ENCODE assay signal across 27 cellular contexts in the genomic region with DNA sequence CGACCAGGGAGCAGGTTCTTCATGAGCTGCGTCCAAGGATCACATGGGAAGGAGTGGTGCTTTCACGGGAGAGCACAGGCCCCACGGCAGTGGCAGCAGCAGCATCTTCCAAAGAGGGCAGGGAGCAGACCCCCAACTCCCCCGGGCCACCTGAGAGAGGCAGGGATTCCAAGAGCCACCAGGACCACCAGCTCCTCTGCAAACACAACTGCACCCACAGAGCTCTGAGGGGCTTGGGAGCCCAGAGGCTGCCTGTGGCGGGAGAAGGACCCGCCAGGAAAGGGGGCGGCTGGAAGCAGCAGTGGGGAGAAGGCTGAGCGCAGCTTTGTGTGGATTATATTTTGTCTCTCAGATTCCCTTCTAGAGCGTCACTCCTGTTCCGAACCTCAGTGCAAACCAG.
DNase-seq lines count a peak whose midpoint lies in the region; ATAC-seq and TF ChIP-seq lines count a peak whose summit lies in the region.
"Had no signal": no experiment of that assay in that cellular context is flagged by ENCODE, and none has a peak within 500 bp of the region (broad histone marks: within the 10 kb centered on the region; RNA-seq: fewer than 3 reads in every experiment).

No MANE protein-coding gene starts in this region.

- no peak overlapping the region for H3K4me3 ChIP-seq in lower lobe of right lung
- H3K4me3 ChIP-seq in spleen: no peak overlapping the region
- no peak overlapping the region for H3K4me3 ChIP-seq in CD4-positive, alpha-beta memory T cell (ENCODE audit: low read length in 2 of 2)
- H3K4me3 ChIP-seq: GM23338, HAP-1, MG63, PC-9, SJCRH30 had no signal

- H3K4me1 ChIP-seq in lower lobe of right lung (no peaks in the 10 kb centered on the region), spleen (peaks cover 0 to 9% (median 0%) of the 10 kb centered on the region in 6 donors)
- H3K4me1 ChIP-seq in CD4-positive, alpha-beta memory T cell (ENCODE audit: insufficient read depth, low read length): no peaks in the 10 kb centered on the region
- H3K4me1 ChIP-seq: HAP-1 had no signal

- intact Hi-C loops in lower lobe of right lung (cut with DNase I) (no loop called here), spleen (cut with DNase I; ENCODE audit: low total_unique reads) (no loop called here)
- intact Hi-C loops in CD4-positive, alpha-beta memory T cell (cut with micrococcal nuclease): no loop called here

- peaks cover 22 to 27% of the 10 kb centered on the region in 2 donors for H3K27me3 Mint-ChIP-seq in CD4-positive, alpha-beta memory T cell

- no peak overlapping the region for H3K4me3 Mint-ChIP-seq in CD4-positive, alpha-beta memory T cell
- H3K4me3 Mint-ChIP-seq: B cell, CD14-positive monocyte, GM23338, HFFc6 had no signal

- no peak overlapping the region for H3K27ac Mint-ChIP-seq in CD4-positive, alpha-beta memory T cell
- H3K27ac Mint-ChIP-seq: B cell, CD14-positive monocyte, GM23338, HFFc6 had no signal

- no peak for TF ChIP-seq CTCF in lower lobe of right lung (IDR thresholded peaks at IDR 0.05)
- TF ChIP-seq CTCF in spleen (IDR thresholded peaks at IDR 0.05 in 8 of 11, conservative IDR thresholded peaks at IDR 0.05 in 3 of 11): no peak

- no peaks in the 10 kb centered on the region for H3K36me3 Mint-ChIP-seq in CD4-positive, alpha-beta memory T cell
- H3K36me3 Mint-ChIP-seq: CD14-positive monocyte had no signal

- H3K27me3 ChIP-seq in lower lobe of right lung (ENCODE audit: low read depth): peaks cover 38% of the 10 kb centered on the region
- H3K27me3 ChIP-seq in spleen (replicated peaks in 1 of 7): peaks cover 0 to 58% (median 0%) of the 10 kb centered on the region in 7 donors
- H3K27me3 ChIP-seq in CD4-positive, alpha-beta memory T cell (ENCODE audit: insufficient read depth, low read length): no peaks in the 10 kb centered on the region

- H3K9me3 Mint-ChIP-seq in CD4-positive, alpha-beta memory T cell: peaks cover 0 to 2% (median 0%) of the 10 kb centered on the region in 8 donors
- H3K9me3 Mint-ChIP-seq: GM23338 had no signal

- TF ChIP-seq POLR2A in spleen (IDR thresholded peaks at IDR 0.05) (no peak), erythroblast (IDR thresholded peaks at IDR 0.05; ENCODE audit: low read length) (no peak)

- POLR2A ChIA-PET in CD4-positive, alpha-beta memory T cell (lab: Charles Lee; ENCODE audit: partially characterized antibody): no interaction called here

- ATAC-seq in lower lobe of right lung (no peak), GM18868 (IDR thresholded peaks at IDR 0.05; ENCODE audit: unreplicated experiment) (no peak)
- ATAC-seq: GM23338, Right ventricle myocardium inferior had no signal

- CTCF ChIA-PET in CD4-positive, alpha-beta memory T cell (lab: Charles Lee; ENCODE audit: partially characterized antibody): no interaction called here

- H3K9me3 ChIP-seq in lower lobe of right lung: no peaks in the 10 kb centered on the region
- H3K9me3 ChIP-seq in spleen: no peaks in the 10 kb centered on the region
- H3K9me3 ChIP-seq in CD4-positive, alpha-beta memory T cell (ENCODE audit: control insufficient read depth in 1 of 2, low read length in 2 of 2): no peaks in the 10 kb centered on the region
- H3K9me3 ChIP-seq: HAP-1, MG63, SJCRH30 had no signal

- no peak overlapping the region for H3K27ac ChIP-seq in lower lobe of right lung
- no peak overlapping the region for H3K27ac ChIP-seq in spleen
- no peak overlapping the region for H3K27ac ChIP-seq in CD4-positive, alpha-beta memory T cell (ENCODE audit: low read depth, low read length)
- H3K27ac ChIP-seq: 22Rv1, PC-9, SJCRH30 had no signal

- 78 to 93% (median 85%) methylated on average over 10 to 11 of the region's 11 CpGs for WGBS in spleen, 5 donors

- H3K4me1 Mint-ChIP-seq in CD4-positive, alpha-beta memory T cell: no peaks in the 10 kb centered on the region
- H3K4me1 Mint-ChIP-seq: CD14-positive monocyte, GM23338 had no signal

- peak; percentile 28 for DNase-seq in activated CD8-positive, alpha-beta memory T cell treated with anti-CD3 and anti-CD28 coated beads, Interleukin-2, amount 50 U/mL, for 48 hours
- DNase-seq in activated CD8-positive, alpha-beta memory T cell treated with anti-CD3 and anti-CD28 coated beads, Interleukin-2, amount 50 U/mL, for 4 hours: no peak
- DNase-seq in lower lobe of right lung (peak; percentile 18), spleen (peak; percentile 41), erythroblast (lab: John Stamatoyannopoulos, UW) (no peak)
- no peak for DNase-seq in CD4-positive, alpha-beta memory T cell
- DNase-seq: Calu3; DMS79 treated with DMSO at 0.1 percent for 48 hours; GF-D8; HFFc6; IMR-90; KG1; MG63; NCI-H2029; NCI-H446 treated with DMSO at 0.1 percent for 48 hours; NCI-H526; NCI-H82; NK-92 treated with Interleukin-12 subunit alpha and Interleukin-12 subunit beta, amount 100 ng/mL, for 24 hours; PC-9; SJCRH30 had no signal

- H3K36me3 ChIP-seq in lower lobe of right lung (no peaks in the 10 kb centered on the region), spleen (no peaks in the 10 kb centered on the region)
- no peaks in the 10 kb centered on the region for H3K36me3 ChIP-seq in CD4-positive, alpha-beta memory T cell (ENCODE audit: insufficient read depth, low read length)
- H3K36me3 ChIP-seq: HAP-1, MG63, SJCRH30 had no signal

Comparison
In these comparisons a context has a peak if more than half of its experiments do, and no peak if none do; other contexts are left out.
1. DNase-seq: peak in activated CD8-positive, alpha-beta memory T cell treated with anti-CD3 and anti-CD28 coated beads, Interleukin-2, amount 50 U/mL, for 48 hours (single experiment), lower lobe of right lung (single experiment) and spleen (single experiment); none in activated CD8-positive, alpha-beta memory T cell treated with anti-CD3 and anti-CD28 coated beads, Interleukin-2, amount 50 U/mL, for 4 hours (single experiment), CD4-positive, alpha-beta memory T cell (0 of 5) and erythroblast (0 of 2).